In the genomic region with DNA sequence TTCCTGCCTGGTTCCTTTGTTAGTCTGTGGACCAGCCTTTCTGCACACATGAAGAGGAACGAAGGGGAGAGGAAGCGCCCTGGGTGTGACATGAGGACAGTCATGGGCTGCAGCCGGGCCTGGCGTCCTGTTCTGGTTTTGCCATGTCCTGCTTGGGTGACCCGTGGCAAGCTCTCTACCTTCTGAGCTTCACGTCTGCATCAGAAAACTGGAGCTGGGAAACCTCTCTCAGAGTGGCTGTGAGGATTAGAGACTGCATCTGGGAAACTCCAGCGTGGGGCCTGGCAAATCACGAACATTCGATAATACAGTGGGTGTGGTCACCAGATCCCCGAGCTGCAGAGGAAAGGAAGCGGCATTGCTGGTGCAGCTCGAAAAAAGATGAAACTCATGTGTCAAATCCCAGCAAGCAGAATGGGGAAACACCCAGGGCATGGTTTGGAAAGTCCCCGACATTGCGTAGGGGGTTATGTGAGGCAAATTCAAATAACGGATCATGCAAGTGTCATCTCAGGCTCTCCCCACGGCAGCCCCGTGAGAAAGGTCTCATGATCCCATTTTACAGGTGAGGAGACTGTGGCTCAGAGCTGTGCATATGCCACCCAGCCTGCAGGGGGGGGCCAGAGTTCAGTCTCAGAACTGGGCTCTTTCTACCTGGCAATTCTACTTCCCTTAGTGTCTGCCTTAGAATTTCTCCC, we compare ENCODE assay signal across 11 cellular contexts.
DNase-seq lines count a peak whose midpoint lies in the region; ATAC-seq, FAIRE-seq and TF ChIP-seq lines count a peak whose summit lies in the region.
"Had no signal": no experiment of that assay in that cellular context is flagged by ENCODE, and none has a peak within 500 bp of the region (broad histone marks: within the 10 kb centered on the region; RNA-seq: fewer than 3 reads in every experiment).

No MANE protein-coding gene starts in this region.

- no peaks in the 10 kb centered on the region for H3K36me3 ChIP-seq in DOHH2 (ENCODE audit: control insufficient read depth, low read length)
- H3K36me3 ChIP-seq in GM12878 (ENCODE audit: control insufficient read depth in 2 of 2, insufficient read depth in 2 of 2, low read length in 1 of 2): no peaks in the 10 kb centered on the region
- H3K36me3 ChIP-seq in small intestine (ENCODE audit: control insufficient read depth in 2 of 2, insufficient read depth in 2 of 2, low read length in 2 of 2): no peaks in the 10 kb centered on the region

- in situ Hi-C loops in GM12878 (cut with MboI): no loop called here

- TF ChIP-seq CTCF in DOHH2 (IDR thresholded peaks at IDR 0.05; ENCODE audit: low read depth, low read length, poor library complexity, severe bottlenecking) (peak; percentile 48), GM12878 (IDR thresholded peaks at IDR 0.05 in 2 of 3, conservative IDR thresholded peaks at IDR 0.05 in 1 of 3; ENCODE audit: control insufficient read depth in 2 of 3, extremely low read depth in 1 of 3, insufficient read depth in 1 of 3, low read depth in 3 of 3, low read length in 3 of 3) (peak; percentile 46 to 60 (median 51); a peak in 5 of 6 replicates)

- BruUV-seq in GM12878 (replicated peaks; lab: Mats Ljungman, UMichigan): no TSS peak

- CTCF ChIA-PET in GM12878 (lab: Yijun Ruan, JAX): interaction anchor here (0.8 to 4.0 kb wide), 6 partner anchors 9 to 154 kb away, joined by 3 to 38 read pairs (median 4); no protein-coding TSS in a partner anchor

- H3K27ac ChIP-seq in DOHH2 (ENCODE audit: low read depth, low read length) (no peak overlapping the region), GM12878 (ENCODE audit: control insufficient read depth, insufficient read depth) (peak overlapping the region; percentile 54), small intestine (ENCODE audit: low read depth in 1 of 2, low read length in 1 of 2) (no peak overlapping the region)

- TF ChIP-seq RAD21 in GM12878 (IDR thresholded peaks at IDR 0.05; ENCODE audit: insufficient read depth, low read depth, low read length): no peak

- WGBS in GM12878 (ENCODE audit: insufficient coverage, insufficient replicate concordance, low lambda C conversion rate, missing lambda C conversion rate): 4% methylated on average over 17 of the region's 17 CpGs
- 71 to 81% (median 73%) methylated on average over 17 of the region's 17 CpGs for WGBS in small intestine, 3 donors

- ATAC-seq in GM18907 (IDR thresholded peaks at IDR 0.05; ENCODE audit: unreplicated experiment): peak; percentile 59
- peak; percentile 77 for ATAC-seq in HG03469 (IDR thresholded peaks at IDR 0.05; ENCODE audit: unreplicated experiment)
- peak; percentile 94 for ATAC-seq in GM12878
- ATAC-seq in GM19463 (IDR thresholded peaks at IDR 0.05; ENCODE audit: unreplicated experiment): no peak
- no peak for ATAC-seq in GM21423 (IDR thresholded peaks at IDR 0.05; ENCODE audit: unreplicated experiment)
- no peak for ATAC-seq in HG02763 (IDR thresholded peaks at IDR 0.05; ENCODE audit: unreplicated experiment)

- H3K4me1 ChIP-seq in DOHH2 (ENCODE audit: control insufficient read depth, low read length) (no peaks in the 10 kb centered on the region), GM12878 (ENCODE audit: control insufficient read depth, insufficient read depth, low read length) (peaks cover 15% of the 10 kb centered on the region), small intestine (ENCODE audit: control insufficient read depth in 2 of 2, insufficient read depth in 1 of 2, low read depth in 1 of 2, low read length in 1 of 2) (no peaks in the 10 kb centered on the region)

- H4K20me1 ChIP-seq in DOHH2 (ENCODE audit: control insufficient read depth, insufficient read depth, low read depth, low read length): no peaks in the 10 kb centered on the region
- H4K20me1 ChIP-seq in GM12878 (ENCODE audit: control insufficient read depth, insufficient read depth): no peaks in the 10 kb centered on the region

- peak overlapping the region; percentile 25; the same call in 1 of the 2 replicates for H2AFZ ChIP-seq in GM12878 (ENCODE audit: control insufficient read depth, low read depth, low read length)

- H3K27me3 ChIP-seq in DOHH2 (ENCODE audit: control insufficient read depth, low read length) (peaks cover 14% of the 10 kb centered on the region), GM12878 (replicated peaks in 1 of 2; ENCODE audit: control insufficient read depth in 2 of 2, insufficient read depth in 2 of 2, low read length in 1 of 2) (no peaks in the 10 kb centered on the region), small intestine (ENCODE audit: control insufficient read depth in 2 of 2, insufficient read depth in 2 of 2, low read length in 2 of 2) (peaks cover 0 to 4% of the 10 kb centered on the region in 2 donors)

- H3K4me2 ChIP-seq in DOHH2 (ENCODE audit: low read length) (no peak overlapping the region), GM12878 (ENCODE audit: control insufficient read depth, insufficient read depth) (peak overlapping the region; percentile 25)

- 0 out of 2 replicates have a peak overlapping the region, but pooled peaks have one; percentile 8 for H3K9ac ChIP-seq in GM12878 (ENCODE audit: control insufficient read depth, insufficient read depth, low read length)

- intact Hi-C loops in GM12878 (cut with micrococcal nuclease; ENCODE audit: unreplicated experiment): loop anchor here (5.0 kb wide), 1 partner anchor 227 kb away; no protein-coding TSS in a partner anchor

- TF ChIP-seq EP300 in GM12878 (IDR thresholded peaks at IDR 0.05; ENCODE audit: borderline replicate concordance in 1 of 2, control insufficient read depth in 1 of 2, low read depth in 2 of 2, low read length in 2 of 2): peak in 1 of 2 experiments; percentile 54; a peak in 2 of 4 replicates

- H3K4me3 ChIP-seq in DOHH2 (ENCODE audit: low read length) (no peak overlapping the region), GM12878 (no peak overlapping the region), small intestine (ENCODE audit: low read depth in 1 of 2, low read length in 2 of 2) (no peak overlapping the region)

- H3K79me2 ChIP-seq in DOHH2 (ENCODE audit: control insufficient read depth, low read length): no peaks in the 10 kb centered on the region
- no peaks in the 10 kb centered on the region for H3K79me2 ChIP-seq in GM12878 (ENCODE audit: control insufficient read depth, insufficient read depth, low read length)

- H3K9me3 ChIP-seq in DOHH2 (ENCODE audit: control insufficient read depth, insufficient read depth, low read length) (no peaks in the 10 kb centered on the region), GM12878 (replicated peaks; ENCODE audit: control insufficient read depth, insufficient read depth, low read length) (no peaks in the 10 kb centered on the region), small intestine (ENCODE audit: control insufficient read depth, low read depth) (no peaks in the 10 kb centered on the region)

- RAD21 ChIA-PET in GM12878 (lab: Charles Lee; ENCODE audit: unreplicated experiment): interaction anchor here (0.6 to 3.0 kb wide), 7 partner anchors 14 to 154 kb away, joined by 3 to 19 read pairs (median 3); no protein-coding TSS in a partner anchor

- TF ChIP-seq POLR2A in GM12878 (IDR thresholded peaks at IDR 0.05; ENCODE audit: low read depth, low read length): no peak

- no peaks in the 10 kb centered on the region for H3F3A ChIP-seq in DOHH2 (ENCODE audit: control insufficient read depth, insufficient read depth)

- peak; percentile 75 for FAIRE-seq in GM12878 (lab: Jason Lieb, UNC)
- FAIRE-seq in small intestine (lab: Jason Lieb, UNC): no peak

- POLR2A ChIA-PET in GM12878 (lab: Charles Lee): no interaction called here

- no peaks in the 10 kb centered on the region for H3K9me2 ChIP-seq in DOHH2 (replicated peaks; ENCODE audit: control insufficient read depth, low read length)

- DNase-seq in GM12878 (ENCODE audit: low read depth, low spot score) (peak; percentile 86), small intestine (no peak)
- DNase-seq: naive B cell, NCI-H1105, OCI-M1 had no signal

- SMC1A ChIA-PET in GM12878 (lab: Charles Lee; ENCODE audit: uncharacterized antibody, unreplicated experiment): interaction anchor here (1.0 to 2.5 kb wide), 7 partner anchors 14 to 154 kb away, joined by 3 to 8 read pairs (median 4); no protein-coding TSS in a partner anchor

TF ChIP-seq in GM12878, 131 proteins besides CTCF, POLR2A, EP300 and RAD21 (continues in another document):
- TF ChIP-seq, protein P1, sequence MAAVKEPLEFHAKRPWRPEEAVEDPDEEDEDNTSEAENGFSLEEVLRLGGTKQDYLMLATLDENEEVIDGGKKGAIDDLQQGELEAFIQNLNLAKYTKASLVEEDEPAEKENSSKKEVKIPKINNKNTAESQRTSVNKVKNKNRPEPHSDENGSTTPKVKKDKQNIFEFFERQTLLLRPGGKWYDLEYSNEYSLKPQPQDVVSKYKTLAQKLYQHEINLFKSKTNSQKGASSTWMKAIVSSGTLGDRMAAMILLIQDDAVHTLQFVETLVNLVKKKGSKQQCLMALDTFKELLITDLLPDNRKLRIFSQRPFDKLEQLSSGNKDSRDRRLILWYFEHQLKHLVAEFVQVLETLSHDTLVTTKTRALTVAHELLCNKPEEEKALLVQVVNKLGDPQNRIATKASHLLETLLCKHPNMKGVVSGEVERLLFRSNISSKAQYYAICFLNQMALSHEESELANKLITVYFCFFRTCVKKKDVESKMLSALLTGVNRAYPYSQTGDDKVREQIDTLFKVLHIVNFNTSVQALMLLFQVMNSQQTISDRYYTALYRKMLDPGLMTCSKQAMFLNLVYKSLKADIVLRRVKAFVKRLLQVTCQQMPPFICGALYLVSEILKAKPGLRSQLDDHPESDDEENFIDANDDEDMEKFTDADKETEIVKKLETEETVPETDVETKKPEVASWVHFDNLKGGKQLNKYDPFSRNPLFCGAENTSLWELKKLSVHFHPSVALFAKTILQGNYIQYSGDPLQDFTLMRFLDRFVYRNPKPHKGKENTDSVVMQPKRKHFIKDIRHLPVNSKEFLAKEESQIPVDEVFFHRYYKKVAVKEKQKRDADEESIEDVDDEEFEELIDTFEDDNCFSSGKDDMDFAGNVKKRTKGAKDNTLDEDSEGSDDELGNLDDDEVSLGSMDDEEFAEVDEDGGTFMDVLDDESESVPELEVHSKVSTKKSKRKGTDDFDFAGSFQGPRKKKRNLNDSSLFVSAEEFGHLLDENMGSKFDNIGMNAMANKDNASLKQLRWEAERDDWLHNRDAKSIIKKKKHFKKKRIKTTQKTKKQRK (IDR thresholded peaks at IDR 0.05; ENCODE audit: low read depth, low read length): no peak

Comparison
In these comparisons a context has a peak if more than half of its experiments do, and no peak if none do; other contexts are left out.
1. ATAC-seq: peak in GM18907 (single experiment), HG03469 (single experiment) and GM12878 (single experiment); none in GM19463 (single experiment), GM21423 (single experiment) and HG02763 (single experiment).